In genomic region chr1:198099755-198100154, GRCh38 we compare ENCODE assay signal across 29 cellular contexts.
"Had no signal": no experiment of that assay in that cellular context is flagged by ENCODE, and none has a peak within 500 bp of the region (broad histone marks: within the 10 kb centered on the region; RNA-seq: fewer than 3 reads in every experiment).

No MANE protein-coding gene starts in this region.

- H3K4me1 Mint-ChIP-seq: endodermal cell had no signal

- H3K36me3 ChIP-seq: colonic mucosa, esophagus muscularis mucosa, esophagus squamous epithelium, gastrocnemius medialis, gastroesophageal sphincter, heart left ventricle, heart right ventricle had no signal

- H3K27ac Mint-ChIP-seq: dendritic cell treated with granulocyte-macrophage colony-stimulating factor and Interleukin-4, amounts not matched to agents 40 ng/mL and 50 ng/mL, for 4 days; effector memory CD8-positive, alpha-beta T cell; endodermal cell had no signal

- H3K27me3 ChIP-seq: colonic mucosa, dorsolateral prefrontal cortex, esophagus muscularis mucosa, esophagus squamous epithelium, foreskin keratinocyte, gastrocnemius medialis, gastroesophageal sphincter, heart left ventricle, heart right ventricle had no signal

- H3K4me3 Mint-ChIP-seq: dendritic cell treated with granulocyte-macrophage colony-stimulating factor and Interleukin-4, amounts not matched to agents 40 ng/mL and 50 ng/mL, for 4 days; effector memory CD8-positive, alpha-beta T cell; endodermal cell had no signal

- H3K9me3 ChIP-seq: colonic mucosa, esophagus muscularis mucosa, esophagus squamous epithelium, gastrocnemius medialis, gastroesophageal sphincter, heart left ventricle, heart right ventricle had no signal

- FAIRE-seq: colon, endometrium, endothelial cell of umbilical vein, frontal cortex had no signal

- H3K27me3 Mint-ChIP-seq: dendritic cell treated with granulocyte-macrophage colony-stimulating factor and Interleukin-4, amounts not matched to agents 40 ng/mL and 50 ng/mL, for 4 days; effector memory CD8-positive, alpha-beta T cell had no signal

- DNase-seq: colonic mucosa; cortex of kidney; dermis blood vessel endothelial cell; dorsolateral prefrontal cortex; effector CD4-positive, alpha-beta T cell; effector CD8-positive, alpha-beta T cell; effector memory CD4-positive, alpha-beta T cell; effector memory CD8-positive, alpha-beta T cell; endodermal cell; erythroblast; esophagus squamous epithelium; foreskin fibroblast; foreskin keratinocyte; foreskin melanocyte; gastrocnemius medialis; glutamatergic neuron; head of caudate nucleus; heart left ventricle; heart right ventricle had no signal

- H3K4me3 ChIP-seq: colonic mucosa, coronary artery, dorsolateral prefrontal cortex, esophagus muscularis mucosa, esophagus squamous epithelium, gastrocnemius medialis, gastroesophageal sphincter, heart left ventricle, heart right ventricle had no signal

- ATAC-seq: effector memory CD8-positive, alpha-beta T cell; esophagus mucosa; foreskin keratinocyte; gastrocnemius medialis; gastroesophageal sphincter; heart left ventricle; heart right ventricle had no signal

- H3K4me1 ChIP-seq: colonic mucosa, esophagus muscularis mucosa, esophagus squamous epithelium, foreskin keratinocyte, gastrocnemius medialis, gastroesophageal sphincter, heart left ventricle, heart right ventricle had no signal

- H3K9me3 Mint-ChIP-seq: dendritic cell treated with granulocyte-macrophage colony-stimulating factor and Interleukin-4, amounts not matched to agents 40 ng/mL and 50 ng/mL, for 4 days; effector memory CD8-positive, alpha-beta T cell; endodermal cell had no signal

- H3K27ac ChIP-seq: colonic mucosa, coronary artery, dorsolateral prefrontal cortex, epithelial cell of prostate, esophagus muscularis mucosa, esophagus squamous epithelium, foreskin keratinocyte, gastrocnemius medialis, gastroesophageal sphincter, heart left ventricle, heart right ventricle had no signal
